Comparison of ENCODE assay signal across 8 cellular contexts in genomic region chr19:3627351-3627723, GRCh38. TPM values are rescaled to one million over a fixed set of nuclear protein-coding genes. Genes with fewer than 3 reads are reported as not detected.
DNase-seq lines count a peak whose midpoint lies in the region; ATAC-seq, FAIRE-seq and TF ChIP-seq lines count a peak whose summit lies in the region.

No MANE protein-coding gene starts in this region.

- H3K4me1 Mint-ChIP-seq in H9 (peaks cover 4 to 13% of the 10 kb centered on the region in 2 experiments), T-helper 17 cell (peaks cover 19% of the 10 kb centered on the region)

- no peak overlapping the region for H3K4me2 ChIP-seq in H9 (ENCODE audit: insufficient read depth, insufficient read length, low read length)

- peaks cover 5% of the 10 kb centered on the region for H3K23me2 ChIP-seq in H9 (ENCODE audit: insufficient read length, low read depth, low read length, poor library complexity, severe bottlenecking)

- peaks cover 4 to 13% (median 11%) of the 10 kb centered on the region in 3 experiments; a peak in 6 of 7 replicates for H3K36me3 Mint-ChIP-seq in H9 (ENCODE audit: insufficient read depth in 1 of 3, low read depth in 3 of 3)
- H3K36me3 Mint-ChIP-seq in T-helper 17 cell (ENCODE audit: low read depth): no peaks in the 10 kb centered on the region

- no peaks in the 10 kb centered on the region for H3K79me1 ChIP-seq in H9 (ENCODE audit: insufficient read depth, low read depth, low read length, poor library complexity, severe bottlenecking)

- H3K56ac ChIP-seq in H9 (ENCODE audit: insufficient read length, low read depth, low read length): no peak overlapping the region

- no peak overlapping the region for H2BK15ac ChIP-seq in H9 (ENCODE audit: low read depth, low read length)

- ATAC-seq in T-helper 17 cell (no peak), HG03469 (IDR thresholded peaks at IDR 0.05; ENCODE audit: unreplicated experiment) (no peak), GM21737 (IDR thresholded peaks at IDR 0.05; ENCODE audit: unreplicated experiment) (no peak)

- H3K27ac ChIP-seq in H9 (ENCODE audit: insufficient read length, low read depth, low read length) (no peak overlapping the region), small intestine (ENCODE audit: low read depth in 1 of 2, low read length in 1 of 2) (peak overlapping the region; percentile 37 to 62)

- H3K4me1 ChIP-seq in H9 (ENCODE audit: insufficient read depth, low read length) (0 out of 2 replicates have a peak, but pooled peaks cover 2% of the 10 kb centered on the region), small intestine (ENCODE audit: control insufficient read depth in 2 of 2, insufficient read depth in 1 of 2, low read depth in 1 of 2, low read length in 1 of 2) (peaks cover 0 to 2% of the 10 kb centered on the region in 2 donors)

- no peak overlapping the region for H4K91ac ChIP-seq in H9 (ENCODE audit: insufficient read length, low read depth, low read length)

- H3K27me3 ChIP-seq in H9 (ENCODE audit: insufficient read depth, low read length) (no peaks in the 10 kb centered on the region), small intestine (ENCODE audit: control insufficient read depth in 2 of 2, insufficient read depth in 2 of 2, low read length in 2 of 2) (no peaks in the 10 kb centered on the region)

- peaks cover 4 to 7% of the 10 kb centered on the region in 2 donors for H3K36me3 ChIP-seq in small intestine (ENCODE audit: control insufficient read depth in 2 of 2, insufficient read depth in 2 of 2, low read length in 2 of 2)

- peaks cover 7% of the 10 kb centered on the region; the same call in 1 of the 2 replicates for H3K79me2 ChIP-seq in H9 (ENCODE audit: insufficient read depth, low read length)

- H3K27me3 Mint-ChIP-seq in H9 (ENCODE audit: low read depth) (no peaks in the 10 kb centered on the region; the same call in 1 of the 2 replicates), T-helper 17 cell (no peaks in the 10 kb centered on the region)

- H3K4me3 Mint-ChIP-seq in H9: peak overlapping the region; percentile 96 to 97; a peak in 3 of 5 replicates
- H3K4me3 Mint-ChIP-seq in T-helper 17 cell: peak overlapping the region; percentile 99

- DNase-seq in H9 (no peak), T-helper 17 cell (no peak), fibroblast of pulmonary artery (ENCODE audit: low read depth) (no peak), small intestine (no peak), NCI-H1417 (lab: John Stamatoyannopoulos, UW) (no peak), dermis blood vessel endothelial cell (no peak)

- no peak overlapping the region for H3K27ac Mint-ChIP-seq in H9
- H3K27ac Mint-ChIP-seq in T-helper 17 cell: peak overlapping the region; percentile 88

- H2BK5ac ChIP-seq in H9 (ENCODE audit: insufficient read length, low read length): no peak overlapping the region

- H3K9ac ChIP-seq in H9 (ENCODE audit: extremely low read depth, insufficient read length, low read length): no peak overlapping the region

- no peak for TF ChIP-seq CTCF in H9 (conservative IDR thresholded peaks at IDR 0.05)
- TF ChIP-seq CTCF in fibroblast of pulmonary artery (IDR thresholded peaks at IDR 0.05; ENCODE audit: low read length, missing control alignments): no peak

- no peak overlapping the region for H2BK120ac ChIP-seq in H9 (ENCODE audit: low read depth, low read length, poor library complexity, severe bottlenecking)

- H4K8ac ChIP-seq in H9 (replicated peaks; ENCODE audit: insufficient read length, low read depth, low read length): no peak overlapping the region

- H3K4ac ChIP-seq in H9 (ENCODE audit: low read depth, low read length): no peak overlapping the region

- H3T11ph ChIP-seq in H9 (ENCODE audit: low read length): no peak overlapping the region

- H3K4me3 ChIP-seq in fibroblast of pulmonary artery (replicated peaks; ENCODE audit: low read depth, low read length) (peak overlapping the region; percentile 31), small intestine (ENCODE audit: low read depth in 1 of 2, low read length in 2 of 2) (no peak overlapping the region)

- H3K18ac ChIP-seq in H9 (ENCODE audit: insufficient read length, low read depth, low read length): no peak overlapping the region

- no CpG with 5 or more reads among the region's 7 CpGs for WGBS in H9 (ENCODE audit: extremely low coverage, insufficient read length, low lambda C conversion rate)
- 54 to 63% (median 62%) methylated on average over 7 of the region's 7 CpGs for WGBS in small intestine, 3 donors

- no peak overlapping the region for H2BK12ac ChIP-seq in H9 (ENCODE audit: insufficient read length, low read depth, low read length)

- H2AK5ac ChIP-seq in H9 (ENCODE audit: insufficient read length, low read length): no peak overlapping the region

- no peak overlapping the region for H4K5ac ChIP-seq in H9 (ENCODE audit: insufficient read length, low read depth, low read length)

- H3K14ac ChIP-seq in H9 (ENCODE audit: insufficient read depth, low read length): no peak overlapping the region; the same call in 1 of the 2 replicates

- no peak overlapping the region for H2AFZ ChIP-seq in H9 (ENCODE audit: low read length)

- H3K9me3 ChIP-seq in H9 (ENCODE audit: control insufficient read depth, low read depth, low read length) (no peaks in the 10 kb centered on the region), T-helper 17 cell (ENCODE audit: control insufficient read depth, low read length, poor library complexity, severe bottlenecking) (no peaks in the 10 kb centered on the region), small intestine (ENCODE audit: control insufficient read depth, low read depth) (no peaks in the 10 kb centered on the region)

- no peak for FAIRE-seq in small intestine (lab: Jason Lieb, UNC)

- H3K9me3 Mint-ChIP-seq in H9: no peaks in the 10 kb centered on the region

- H2BK20ac ChIP-seq in H9 (ENCODE audit: low read depth, low read length, poor library complexity, severe bottlenecking): no peak overlapping the region

- no peaks in the 10 kb centered on the region for H4K20me1 ChIP-seq in H9 (ENCODE audit: control insufficient read depth, insufficient read depth, insufficient read length)

- H3K23ac ChIP-seq in H9 (ENCODE audit: insufficient read length, low read depth, low read length): no peak overlapping the region

RNA-seq across cellular contexts. Expression of gene CACTIN, which starts 0.7 kb away (rescaled TPM):
- total RNA-seq in H9 (2021): 35.9 and 37.3 TPM in 2 replicates
- 10 to 100 TPM; 32.8 to 34.4 TPM for total RNA-seq in T-helper 17 cell
- polyA plus RNA-seq in small intestine: 10 to 100 TPM; 11.9 to 16.4 (median 13.0) TPM
- total RNA-seq in dermis blood vessel endothelial cell: 30.8 and 39.2 TPM in 2 replicates

RNA-seq across cellular contexts. Expression of gene TBXA2R, which starts 20.7 kb away (rescaled TPM):
- total RNA-seq in H9 (2021) (0.63 and 0.64 TPM in 2 replicates), T-helper 17 cell (10 to 100 TPM in 1 of 2 donors, 1 to 10 TPM in 1; 1.0 to 10.4 TPM), dermis blood vessel endothelial cell (1.3 and 1.7 TPM in 2 replicates)
- 1 to 10 TPM in 1 of 3 donors, not detected in 2; 2.1 TPM for polyA plus RNA-seq in small intestine

RNA-seq across cellular contexts. Expression of gene GIPC3, which starts 42.1 kb away (rescaled TPM):
- total RNA-seq in H9 (2021) (1.6 and 1.9 TPM in 2 replicates), T-helper 17 cell (1 to 10 TPM in 1 of 2 donors, under 1 TPM in 1; 0.42 to 3.3 TPM), dermis blood vessel endothelial cell (1.1 and 1.2 TPM in 2 replicates)
- 1 to 10 TPM in 1 of 3 donors, under 1 TPM in 1, not detected in 1; 0.54 to 1.1 TPM for polyA plus RNA-seq in small intestine

RNA-seq across cellular contexts. Expression of gene HMG20B, which starts 54.6 kb away (rescaled TPM):
- 58.1 and 58.9 TPM in 2 replicates for total RNA-seq in H9 (2021)
- 10 to 100 TPM; 34.0 to 36.7 TPM for total RNA-seq in T-helper 17 cell
- polyA plus RNA-seq in small intestine: 10 to 100 TPM; 70.4 to 82.1 (median 74.5) TPM
- 75.0 and 94.7 TPM in 2 replicates for total RNA-seq in dermis blood vessel endothelial cell
